25 cellular contexts compared by ENCODE assay signal in genomic region chr17:79052131-79052530, GRCh38. TPM values are rescaled to one million over a fixed set of nuclear protein-coding genes. Genes with fewer than 3 reads are reported as not detected.
A peak's percentile ranks its signal among the peaks of the same experiment; 100 is the strongest.
DNase-seq lines count a peak whose midpoint lies in the region; ATAC-seq and TF ChIP-seq lines count a peak whose summit lies in the region.
"Had no signal": no experiment of that assay in that cellular context is flagged by ENCODE, and none has a peak within 500 bp of the region (broad histone marks: within the 10 kb centered on the region; RNA-seq: fewer than 3 reads in every experiment).

No MANE protein-coding gene starts in this region.

- 54 to 92% (median 65%) methylated on average over 1 of the region's 1 CpG for WGBS in spleen, 5 donors

- H3K27ac ChIP-seq in spleen: peak overlapping the region in 7 of 8 donors; percentile 20 to 71 (median 60)
- H3K27ac ChIP-seq: 22Rv1, A549, BLaER1 had no signal

- intact Hi-C loops in spleen (cut with DNase I; ENCODE audit: low total_unique reads): no loop called here

- peaks cover 11% of the 10 kb centered on the region for H3K27me3 Mint-ChIP-seq in activated T-cell treated with anti-CD3 and anti-CD28 coated beads, Interleukin-2, amount 50 U/mL, for 4 hours (ENCODE audit: low read depth)
- H3K27me3 Mint-ChIP-seq in activated naive CD4-positive, alpha-beta T cell treated with anti-CD3 and anti-CD28 coated beads, Interleukin-2, amount 10 ng/mL, durations not matched to agents 7 days and 5 days: peaks cover 9% of the 10 kb centered on the region

- no peak for TF ChIP-seq CTCF in spleen (IDR thresholded peaks at IDR 0.05 in 8 of 11, conservative IDR thresholded peaks at IDR 0.05 in 3 of 11)

- DNase-seq in DMS 273 (lab: John Stamatoyannopoulos, UW; ENCODE audit: unreplicated experiment) (peak; percentile 39), DMS 273 treated with DMSO at 0.1 percent for 48 hours (lab: John Stamatoyannopoulos, UW) (no peak), myocyte (ENCODE audit: low read depth) (peak; percentile 92), spleen (no peak), NCI-H1694 (lab: John Stamatoyannopoulos, UW) (no peak)
- no peak for DNase-seq in activated T-cell treated with anti-CD3 and anti-CD28 coated beads, Interleukin-2, amount 50 U/mL, for 4 hours
- DNase-seq in activated naive CD4-positive, alpha-beta T cell treated with anti-CD3 and anti-CD28 coated beads, Interleukin-2, amount 10 ng/mL, durations not matched to agents 7 days and 5 days: no peak
- DNase-seq: BE2C; C1 segment of cervical spinal cord; CD4-positive, alpha-beta memory T cell; CD4-positive, CD25-positive, alpha-beta regulatory T cell; CD8-positive, alpha-beta memory T cell; COR-L47; DMS153; DMS53; DMS79; DND-41; EL; GDM1 had no signal

- no peak overlapping the region for H3K4me3 Mint-ChIP-seq in activated T-cell treated with anti-CD3 and anti-CD28 coated beads, Interleukin-2, amount 50 U/mL, for 4 hours
- H3K4me3 Mint-ChIP-seq in activated naive CD4-positive, alpha-beta T cell treated with anti-CD3 and anti-CD28 coated beads, Interleukin-2, amount 10 ng/mL, durations not matched to agents 7 days and 5 days: no peak overlapping the region
- H3K4me3 Mint-ChIP-seq: CD14-positive monocyte; CD4-positive, alpha-beta memory T cell; CD4-positive, CD25-positive, alpha-beta regulatory T cell; CD8-positive, alpha-beta memory T cell had no signal

- CTCF ChIA-PET in activated naive CD4-positive, alpha-beta T cell treated with anti-CD3 and anti-CD28 coated beads, Interleukin-2, amount 10 ng/mL, durations not matched to agents 7 days and 5 days (lab: Charles Lee): interaction anchor here (1.1 kb wide), 1 partner anchor 35 kb away, joined by 3 read pairs; no protein-coding TSS in a partner anchor

- no peaks in the 10 kb centered on the region for H3K36me3 Mint-ChIP-seq in activated T-cell treated with anti-CD3 and anti-CD28 coated beads, Interleukin-2, amount 50 U/mL, for 4 hours (ENCODE audit: insufficient read depth)
- H3K36me3 Mint-ChIP-seq in activated naive CD4-positive, alpha-beta T cell treated with anti-CD3 and anti-CD28 coated beads, Interleukin-2, amount 10 ng/mL, durations not matched to agents 7 days and 5 days: peaks cover 2% of the 10 kb centered on the region
- H3K36me3 Mint-ChIP-seq: CD14-positive monocyte had no signal

- no peak overlapping the region for H3K4me3 ChIP-seq in spleen
- H3K4me3 ChIP-seq: A549, BLaER1, GM12878 had no signal

- TF ChIP-seq POLR2A in spleen (IDR thresholded peaks at IDR 0.05): no peak

- no peaks in the 10 kb centered on the region for H3K4me1 Mint-ChIP-seq in activated T-cell treated with anti-CD3 and anti-CD28 coated beads, Interleukin-2, amount 50 U/mL, for 4 hours (ENCODE audit: low read depth)
- no peaks in the 10 kb centered on the region for H3K4me1 Mint-ChIP-seq in activated naive CD4-positive, alpha-beta T cell treated with anti-CD3 and anti-CD28 coated beads, Interleukin-2, amount 10 ng/mL, durations not matched to agents 7 days and 5 days
- H3K4me1 Mint-ChIP-seq: CD4-positive, alpha-beta memory T cell; CD4-positive, CD25-positive, alpha-beta regulatory T cell; CD8-positive, alpha-beta memory T cell had no signal

- peaks cover 0 to 9% (median 0%) of the 10 kb centered on the region in 6 donors for H3K36me3 ChIP-seq in spleen
- H3K36me3 ChIP-seq: BE2C, BLaER1 had no signal

- peaks cover 0 to 20% (median 13%) of the 10 kb centered on the region in 8 donors for H3K9me3 ChIP-seq in spleen
- H3K9me3 ChIP-seq: BE2C had no signal

- peaks cover 0 to 15% (median 0%) of the 10 kb centered on the region in 7 donors for H3K27me3 ChIP-seq in spleen (replicated peaks in 1 of 7)
- H3K27me3 ChIP-seq: BLaER1 had no signal

- H3K9me3 Mint-ChIP-seq in activated T-cell treated with anti-CD3 and anti-CD28 coated beads, Interleukin-2, amount 50 U/mL, for 4 hours: peaks cover 13% of the 10 kb centered on the region
- peaks cover 5% of the 10 kb centered on the region for H3K9me3 Mint-ChIP-seq in activated naive CD4-positive, alpha-beta T cell treated with anti-CD3 and anti-CD28 coated beads, Interleukin-2, amount 10 ng/mL, durations not matched to agents 7 days and 5 days

- no peak overlapping the region for H3K27ac Mint-ChIP-seq in activated naive CD4-positive, alpha-beta T cell treated with anti-CD3 and anti-CD28 coated beads, Interleukin-2, amount 10 ng/mL, durations not matched to agents 7 days and 5 days
- H3K27ac Mint-ChIP-seq: CD14-positive monocyte; CD4-positive, alpha-beta memory T cell; CD4-positive, CD25-positive, alpha-beta regulatory T cell; CD8-positive, alpha-beta memory T cell had no signal

- peaks cover 0 to 44% (median 9%) of the 10 kb centered on the region in 6 donors for H3K4me1 ChIP-seq in spleen
- H3K4me1 ChIP-seq: A549, BE2C had no signal

- no peak for ATAC-seq in activated T-cell treated with anti-CD3 and anti-CD28 coated beads, Interleukin-2, amount 50 U/mL, for 4 hours
- ATAC-seq: A549, GM12878 had no signal

RNA-seq across cellular contexts. Expression of gene ENGASE, which starts 22.5 kb away (rescaled TPM):
- total RNA-seq in myocyte: 27.5 and 36.8 TPM in 2 replicates
- polyA plus RNA-seq in myocyte (2012): 28.6 TPM
- 100 to 1,000 TPM in 3 of 7 donors, 10 to 100 TPM in 4; 54.7 to 148 (median 99.4) TPM for total RNA-seq in spleen
- polyA plus RNA-seq in spleen: 100 to 1,000 TPM in 1 of 3 donors, 10 to 100 TPM in 2; 25.0 to 101 (median 43.6) TPM
- total RNA-seq in activated T-cell treated with anti-CD3 and anti-CD28 coated beads, Interleukin-2, amount 50 U/mL, for 4 hours: 10 to 100 TPM; 26.1 to 34.3 (median 30.5) TPM

RNA-seq across cellular contexts. Expression of gene C1QTNF1, which starts 28.2 kb away (rescaled TPM):
- total RNA-seq in myocyte (1.5 and 1.9 TPM in 2 replicates), spleen (100 to 1,000 TPM in 1 of 7 donors, 10 to 100 TPM in 6; 26.5 to 101 (median 69.9) TPM)
- polyA plus RNA-seq in myocyte (2012): 1.0 TPM
- 10 to 100 TPM; 14.7 to 29.1 (median 25.3) TPM for polyA plus RNA-seq in spleen
- under 1 TPM; 0.29 to 0.41 (median 0.38) TPM for total RNA-seq in activated T-cell treated with anti-CD3 and anti-CD28 coated beads, Interleukin-2, amount 50 U/mL, for 4 hours
- total RNA-seq: CD4-positive, alpha-beta memory T cell; CD4-positive, CD25-positive, alpha-beta regulatory T cell; G401 had no signal
- polyA plus RNA-seq: CD14-positive monocyte; CD4-positive, alpha-beta memory T cell; CD4-positive, CD25-positive, alpha-beta regulatory T cell; CD8-positive, alpha-beta memory T cell had no signal

RNA-seq across cellular contexts. Expression of gene CANT1, which starts 42.6 kb away (rescaled TPM):
- total RNA-seq in myocyte (42.7 and 51.3 TPM in 2 replicates), spleen (10 to 100 TPM; 48.1 to 76.6 (median 61.2) TPM)
- 35.1 TPM for polyA plus RNA-seq in myocyte (2012)
- polyA plus RNA-seq in spleen: 10 to 100 TPM; 11.2 to 22.1 (median 12.3) TPM
- 10 to 100 TPM; 46.7 to 68.6 (median 55.5) TPM for total RNA-seq in activated T-cell treated with anti-CD3 and anti-CD28 coated beads, Interleukin-2, amount 50 U/mL, for 4 hours

Comparison
In these comparisons a context has a peak if more than half of its experiments do, and no peak if none do; other contexts are left out.
1. DNase-seq: peak in DMS 273 (single experiment) and myocyte (single experiment); none in DMS 273 treated with DMSO at 0.1 percent for 48 hours (single experiment), spleen (single experiment), activated T-cell treated with anti-CD3 and anti-CD28 coated beads, Interleukin-2, amount 50 U/mL, for 4 hours (single experiment), activated naive CD4-positive, alpha-beta T cell treated with anti-CD3 and anti-CD28 coated beads, Interleukin-2, amount 10 ng/mL, durations not matched to agents 7 days and 5 days (single experiment) and NCI-H1694 (single experiment).